Comparison of ENCODE assay signal across 1 cellular context in genomic region chr11:66288866-66289547, GRCh38.
TF ChIP-seq lines count a peak whose summit lies in the region.

YIF1A (minus strand) TSS chr11:66289143; CDS start chr11:66288985, 158 bp downstream.

TF ChIP-seq in K562, 482 proteins besides CTCF, POLR2A, EP300 and RAD21 (continued from another document and continues in another):
- TF ChIP-seq NCOR1 (IDR thresholded peaks at IDR 0.05) (no peak), ZNF431 (CRISPR knock-in tag; IDR thresholded peaks at IDR 0.05) (no peak), EP400 (IDR thresholded peaks at IDR 0.05) (peak; percentile 96), HDAC1 (IDR thresholded peaks at IDR 0.05) (no peak; a peak in 1 of 4 replicates), ILK (tag; IDR thresholded peaks at IDR 0.05; ENCODE audit: borderline replicate concordance, low read depth) (no peak), U2AF2 (optimal IDR thresholded peaks at IDR 0.05; ENCODE audit: low read depth, low read length) (no peak), TEAD1 (CRISPR knock-in tag; IDR thresholded peaks at IDR 0.05) (no peak), NCOA2 (IDR thresholded peaks at IDR 0.05; ENCODE audit: partially characterized antibody in 2 of 2) (no peak), HINFP (tag; conservative IDR thresholded peaks at IDR 0.05; ENCODE audit: low read depth) (no peak), ZNF561 (CRISPR knock-in tag; conservative IDR thresholded peaks at IDR 0.05) (no peak), NBN (IDR thresholded peaks at IDR 0.05; ENCODE audit: low read depth) (no peak), NFIX (CRISPR knock-in tag; IDR thresholded peaks at IDR 0.05; ENCODE audit: low read depth) (no peak), BACH1 (tag; IDR thresholded peaks at IDR 0.05) (no peak), TCF3 (CRISPR knock-in tag; IDR thresholded peaks at IDR 0.05) (no peak; the same call in 1 of the 2 replicates), TBP (optimal IDR thresholded peaks at IDR 0.05; ENCODE audit: low read depth, low read length) (peak; percentile 85), ERF (CRISPR knock-in tag; IDR thresholded peaks at IDR 0.05) (no peak), TAF1 (IDR thresholded peaks at IDR 0.05; ENCODE audit: control insufficient read depth, extremely low read depth, insufficient read depth, low read length, severe bottlenecking) (peak; percentile 53), CUX1 (CRISPR knock-in tag; IDR thresholded peaks at IDR 0.05) (no peak), THAP7 (CRISPR knock-in tag; IDR thresholded peaks at IDR 0.05) (no peak), RBFOX2 (IDR thresholded peaks at IDR 0.05; ENCODE audit: low read depth, low read length) (peak; percentile 97), MTA1 (IDR thresholded peaks at IDR 0.05; ENCODE audit: borderline replicate concordance) (no peak), KDM1A (IDR thresholded peaks at IDR 0.05) (no peak), HNRNPK (IDR thresholded peaks at IDR 0.05; ENCODE audit: low read depth, low read length, poor library complexity, severe bottlenecking) (no peak), NR2C1 (IDR thresholded peaks at IDR 0.05) (no peak), NR2C1 (tag; IDR thresholded peaks at IDR 0.05) (no peak), ZNF174 (CRISPR knock-in tag; IDR thresholded peaks at IDR 0.05) (no peak), CCNT2 (IDR thresholded peaks at IDR 0.05; ENCODE audit: borderline replicate concordance, extremely low read depth, insufficient read length, low read depth, low read length) (peak; percentile 65), NFXL1 (CRISPR knock-in tag; IDR thresholded peaks at IDR 0.05) (no peak), MTF1 (CRISPR knock-in tag; IDR thresholded peaks at IDR 0.05; ENCODE audit: borderline replicate concordance) (no peak), ZNF184 (CRISPR knock-in tag; IDR thresholded peaks at IDR 0.05) (no peak), FOXJ3 (CRISPR knock-in tag; IDR thresholded peaks at IDR 0.05) (no peak), CTBP1 (IDR thresholded peaks at IDR 0.05; ENCODE audit: borderline replicate concordance) (no peak; the same call in 1 of the 2 replicates), SAFB2 (IDR thresholded peaks at IDR 0.05; ENCODE audit: borderline replicate concordance, low read depth, low read length, severe bottlenecking) (no peak), MTA3 (IDR thresholded peaks at IDR 0.05; ENCODE audit: borderline replicate concordance) (peak; percentile 67; the same call in 1 of the 2 replicates), ZNF395 (CRISPR knock-in tag; IDR thresholded peaks at IDR 0.05) (peak; percentile 61; the same call in 1 of the 2 replicates), SREBF1 (IDR thresholded peaks at IDR 0.05; ENCODE audit: borderline replicate concordance, low read depth, low read length) (no peak), ZMIZ1 (IDR thresholded peaks at IDR 0.05; ENCODE audit: low read depth in 2 of 2, low read length in 2 of 2) (no peak), CXXC5 (CRISPR knock-in tag; IDR thresholded peaks at IDR 0.05) (peak; percentile 84), NR4A1 (CRISPR knock-in tag; IDR thresholded peaks at IDR 0.05) (no peak; the same call in 1 of the 2 replicates), NR4A1 (tag; IDR thresholded peaks at IDR 0.05) (0 out of 2 replicates have a peak, but pooled peaks have one; percentile 64), ZNF511 (CRISPR knock-in tag; IDR thresholded peaks at IDR 0.05) (0 out of 2 replicates have a peak, but pooled peaks have one; percentile 69), ZHX1 (conservative IDR thresholded peaks at IDR 0.05; ENCODE audit: low read length) (peak; percentile 43; the same call in 1 of the 2 replicates), REST (CRISPR knock-in tag; IDR thresholded peaks at IDR 0.05; ENCODE audit: low read depth) (no peak), HDAC3 (IDR thresholded peaks at IDR 0.05; ENCODE audit: borderline replicate concordance, partially characterized antibody) (no peak), NCOA1 (IDR thresholded peaks at IDR 0.05; ENCODE audit: low read depth) (no peak)
